14 cellular contexts compared by ENCODE assay signal in genomic region chr11:73393011-73393380, GRCh38. TPM values are rescaled to one million over a fixed set of nuclear protein-coding genes. Genes with fewer than 3 reads are reported as not detected.
A peak's percentile ranks its signal among the peaks of the same experiment; 100 is the strongest.
DNase-seq lines count a peak whose midpoint lies in the region; ATAC-seq, FAIRE-seq and TF ChIP-seq lines count a peak whose summit lies in the region.
"Had no signal": no experiment of that assay in that cellular context is flagged by ENCODE, and none has a peak within 500 bp of the region (broad histone marks: within the 10 kb centered on the region; RNA-seq: fewer than 3 reads in every experiment).

No MANE protein-coding gene starts in this region.

- H3K9ac ChIP-seq in HCT116 (ENCODE audit: low read length), result 0 out of 2 replicates have a peak overlapping the region, but pooled peaks have one; percentile 13
- peak overlapping the region; percentile 33 for H3K9ac ChIP-seq in astrocyte (ENCODE audit: low read length)
- H3K9ac ChIP-seq: parathyroid adenoma had no signal

- H3K27ac Mint-ChIP-seq in astrocyte (ENCODE audit: unreplicated experiment), result no peak overlapping the region
- no peak overlapping the region for H3K27ac Mint-ChIP-seq in progenitor cell of endocrine pancreas
- H3K27ac Mint-ChIP-seq: activated CD8-positive, alpha-beta memory T cell treated with anti-CD3 and anti-CD28 coated beads, Interleukin-2, amount 10 ng/mL, durations not matched to agents 7 days and 5 days had no signal

- H4K20me1 ChIP-seq in HCT116 (ENCODE audit: insufficient read depth) (no peaks in the 10 kb centered on the region), astrocyte (ENCODE audit: insufficient read depth, low read length) (peaks cover 37% of the 10 kb centered on the region)

- DNase-seq in CD1c-positive myeloid dendritic cell (ENCODE audit: extremely low spot score), result peak; percentile 36
- no peak for DNase-seq in HCT116 (ENCODE audit: low read depth, low spot score)
- no peak for DNase-seq in astrocyte (ENCODE audit: low read depth)
- DNase-seq in stimulated activated CD4-positive, alpha-beta T cell treated with anti-CD3 and anti-CD28 coated beads, Interleukin-2, amount 100 ng/mL, for 48 hours, result no peak
- no peak for DNase-seq in progenitor cell of endocrine pancreas (ENCODE audit: low spot score, unreplicated experiment)
- DNase-seq in cerebellar nuclear complex (lab: John Stamatoyannopoulos, UW), result no peak

- H3K4me1 Mint-ChIP-seq in astrocyte (ENCODE audit: low read depth, unreplicated experiment) (peaks cover 7% of the 10 kb centered on the region), progenitor cell of endocrine pancreas (ENCODE audit: low read depth) (peaks cover 1% of the 10 kb centered on the region)

- H3K4me2 ChIP-seq in HCT116 (ENCODE audit: low read length) (no peak overlapping the region), astrocyte (ENCODE audit: low read length) (peak overlapping the region; percentile 30)
- H3K4me2 ChIP-seq: smooth muscle cell had no signal

- H3K79me2 ChIP-seq in HCT116 (ENCODE audit: insufficient read depth, low read length) (peaks cover 25% of the 10 kb centered on the region; the same call in 1 of the 2 replicates), astrocyte (ENCODE audit: insufficient read depth, low read length) (peaks cover 23% of the 10 kb centered on the region)
- H3K79me2 ChIP-seq: parathyroid adenoma had no signal

- no peak for FAIRE-seq in astrocyte (lab: Jason Lieb, UNC)

- no peaks in the 10 kb centered on the region for H3K9me2 ChIP-seq in HCT116 (ENCODE audit: insufficient read depth)

- ATAC-seq in HCT116 (peak; percentile 4; the same call in 1 of the 2 replicates), GM21717 (IDR thresholded peaks at IDR 0.05; ENCODE audit: unreplicated experiment) (no peak)

- peaks cover 5% of the 10 kb centered on the region for H3K9me3 Mint-ChIP-seq in astrocyte (ENCODE audit: unreplicated experiment)
- no peaks in the 10 kb centered on the region for H3K9me3 Mint-ChIP-seq in progenitor cell of endocrine pancreas (ENCODE audit: low read depth)
- H3K9me3 Mint-ChIP-seq: stimulated activated naive CD8-positive, alpha-beta T cell treated with anti-CD3 and anti-CD28 coated beads, Interleukin-15, amount 100 ng/mL, for 72 hours had no signal

- H3K4me1 ChIP-seq in HCT116 (ENCODE audit: control insufficient read depth in 1 of 2, insufficient read depth in 2 of 2, low read length in 2 of 2) (peaks cover 0 to 11% of the 10 kb centered on the region in 2 experiments; a peak in 1 of 4 replicates), astrocyte (ENCODE audit: insufficient read depth, low read length) (peaks cover 16% of the 10 kb centered on the region), mesodermal cell (ENCODE audit: control insufficient read depth, insufficient read depth, low read length, poor library complexity, severe bottlenecking) (peaks cover 18% of the 10 kb centered on the region)
- H3K4me1 ChIP-seq: parathyroid adenoma had no signal

- intact Hi-C loops in HCT116 (cut with micrococcal nuclease), result loop anchor here (1.0 kb wide), 2 partner anchors 42 to 86 kb away; no protein-coding TSS in a partner anchor

- H3K9me3 ChIP-seq in HCT116 (ENCODE audit: control insufficient read depth in 1 of 2, insufficient read depth in 1 of 2, low read depth in 1 of 2, low read length in 2 of 2) (no peaks in the 10 kb centered on the region), astrocyte (ENCODE audit: insufficient read depth, low read depth, low read length) (no peaks in the 10 kb centered on the region), mesodermal cell (ENCODE audit: control insufficient read depth, low read length) (no peaks in the 10 kb centered on the region)

- RAD21 ChIA-PET in HCT116 (lab: Charles Lee; ENCODE audit: low non-redundant PET in 1 of 2, low total read pairs in 2 of 2, uncharacterized antibody in 2 of 2, unreplicated experiment in 2 of 2), result interaction anchor here (0.5 to 1.5 kb wide), 5 partner anchors 33 to 86 kb away, joined by 3 to 9 read pairs (median 3); no protein-coding TSS in a partner anchor

- H3K27me3 Mint-ChIP-seq in astrocyte (ENCODE audit: low read depth, unreplicated experiment) (no peaks in the 10 kb centered on the region), progenitor cell of endocrine pancreas (no peaks in the 10 kb centered on the region)
- H3K27me3 Mint-ChIP-seq: activated CD8-positive, alpha-beta memory T cell treated with anti-CD3 and anti-CD28 coated beads, Interleukin-2, amount 10 ng/mL, durations not matched to agents 7 days and 5 days; stimulated activated naive CD8-positive, alpha-beta T cell treated with anti-CD3 and anti-CD28 coated beads, Interleukin-15, amount 100 ng/mL, for 72 hours had no signal

- H3K4me3 ChIP-seq in HCT116 (replicated peaks in 1 of 2; ENCODE audit: low read depth in 1 of 2, low read length in 2 of 2) (no peak overlapping the region), astrocyte (ENCODE audit: insufficient read depth, low read depth, low read length) (no peak overlapping the region), mesodermal cell (ENCODE audit: extremely low read depth, insufficient read depth, low read length, poor library complexity, severe bottlenecking) (no peak overlapping the region)
- H3K4me3 ChIP-seq: cardiac muscle cell, smooth muscle cell had no signal

- H3K27ac ChIP-seq in HCT116 (ENCODE audit: low read depth, low read length) (no peak overlapping the region; the same call in 1 of the 2 replicates), astrocyte (ENCODE audit: low read depth, low read length) (no peak overlapping the region), mesodermal cell (ENCODE audit: low read depth, low read length, severe bottlenecking) (peak overlapping the region; percentile 78)
- H3K27ac ChIP-seq: cardiac muscle cell, parathyroid adenoma, WERI-Rb-1 had no signal

- TF ChIP-seq CTCF in HCT116 (IDR thresholded peaks at IDR 0.05 in 2 of 3, conservative IDR thresholded peaks at IDR 0.05 in 1 of 3; ENCODE audit: borderline replicate concordance in 1 of 3, insufficient read depth in 1 of 3, low read depth in 2 of 3, low read length in 2 of 3) (no peak), astrocyte (IDR thresholded peaks at IDR 0.05; ENCODE audit: insufficient read depth, low read depth, low read length) (no peak), progenitor cell of endocrine pancreas (IDR thresholded peaks at IDR 0.05; ENCODE audit: unreplicated experiment) (no peak)

- POLR2A ChIA-PET in HCT116 (lab: Charles Lee), result interaction anchor here (0.9 to 1.5 kb wide), 2 partner anchors 42 to 86 kb away, joined by 4 to 5 read pairs; no protein-coding TSS in a partner anchor

- TF ChIP-seq POLR2A in HCT116 (IDR thresholded peaks at IDR 0.05; ENCODE audit: borderline replicate concordance, extremely low read depth, insufficient read depth, insufficient read length), result no peak

- 90% methylated on average over 7 of the region's 7 CpGs for WGBS in mesodermal cell (ENCODE audit: insufficient coverage in 2 of 2), 2 experiments

- TF ChIP-seq RAD21 in HCT116 (IDR thresholded peaks at IDR 0.05; ENCODE audit: low read depth), result no peak

- H3K36me3 Mint-ChIP-seq in astrocyte (ENCODE audit: low read depth, unreplicated experiment) (peaks cover 7% of the 10 kb centered on the region), progenitor cell of endocrine pancreas (ENCODE audit: insufficient read depth) (no peaks in the 10 kb centered on the region)

- CTCF ChIA-PET in HCT116 (lab: Charles Lee), result interaction anchor here (0.9 to 2.3 kb wide), 19 partner anchors 8 to 268 kb away, joined by 3 to 62 read pairs (median 5); partner anchors contain the start of gene ARHGEF17

- peaks cover 2 to 12% of the 10 kb centered on the region in 2 experiments; a peak in 2 of 4 replicates for H3K36me3 ChIP-seq in HCT116 (ENCODE audit: control insufficient read depth in 1 of 2, insufficient read depth in 2 of 2, low read length in 2 of 2)
- H3K36me3 ChIP-seq in astrocyte (ENCODE audit: insufficient read depth, low read length), result no peaks in the 10 kb centered on the region
- H3K36me3 ChIP-seq in mesodermal cell (ENCODE audit: control insufficient read depth, insufficient read depth, low read length), result peaks cover 42% of the 10 kb centered on the region
- H3K36me3 ChIP-seq: cardiac muscle cell had no signal

- no peaks in the 10 kb centered on the region for H3K27me3 ChIP-seq in HCT116 (ENCODE audit: insufficient read depth, low read length)
- no peaks in the 10 kb centered on the region for H3K27me3 ChIP-seq in astrocyte (ENCODE audit: insufficient read depth, low read length)
- H3K27me3 ChIP-seq: cardiac muscle cell had no signal

- no peak overlapping the region for H2AFZ ChIP-seq in HCT116 (ENCODE audit: low read depth, low read length, poor library complexity, severe bottlenecking)
- H2AFZ ChIP-seq in astrocyte (ENCODE audit: low read depth, low read length), result no peak overlapping the region
- H2AFZ ChIP-seq: parathyroid adenoma had no signal

- H3K4me3 Mint-ChIP-seq in astrocyte (ENCODE audit: unreplicated experiment) (no peak overlapping the region), progenitor cell of endocrine pancreas (ENCODE audit: low read depth) (no peak overlapping the region)
- H3K4me3 Mint-ChIP-seq: activated CD8-positive, alpha-beta memory T cell treated with anti-CD3 and anti-CD28 coated beads, Interleukin-2, amount 10 ng/mL, durations not matched to agents 7 days and 5 days; stimulated activated naive CD8-positive, alpha-beta T cell treated with anti-CD3 and anti-CD28 coated beads, Interleukin-15, amount 100 ng/mL, for 72 hours had no signal

- BruUV-seq in HCT116 (replicated peaks; lab: Mats Ljungman, UMichigan), result no TSS peak

TF ChIP-seq in HCT116, 20 proteins besides CTCF, POLR2A, EP300 and RAD21:
- TF ChIP-seq SP1 (IDR thresholded peaks at IDR 0.05; ENCODE audit: low read depth) (no peak), EGR1 (IDR thresholded peaks at IDR 0.05; ENCODE audit: low read depth) (no peak), CBX3 (IDR thresholded peaks at IDR 0.05; ENCODE audit: low read depth) (no peak), EZH2 (IDR thresholded peaks at IDR 0.05) (no peak), JUND (IDR thresholded peaks at IDR 0.05) (no peak), ATF3 (IDR thresholded peaks at IDR 0.05) (no peak), ZNF274 (IDR thresholded peaks at IDR 0.05; ENCODE audit: low read depth, low read length) (no peak)

RNA-seq across cellular contexts. Expression of gene RELT, which starts 16.8 kb away (rescaled TPM):
- total RNA-seq in HCT116 (2021; ENCODE audit: unreplicated experiment), result 13.8 TPM
- polyA plus RNA-seq in HCT116 (2012), result 10.3 and 13.3 TPM in 2 replicates
- total RNA-seq in astrocyte, result 3.6 and 5.2 TPM in 2 replicates
- polyA plus RNA-seq in mesodermal cell (2013, experiment 1 of 2), result 9.1 TPM
- polyA plus RNA-seq in mesodermal cell (2013, experiment 2 of 2), result 6.0 TPM
- total RNA-seq in progenitor cell of endocrine pancreas, result 5.3 and 5.7 TPM in 2 replicates
